ENCODE assay signal across 14 cellular contexts in genomic region chr1:69120828-69121227, GRCh38.
DNase-seq lines count a peak whose midpoint lies in the region; TF ChIP-seq lines count a peak whose summit lies in the region.
"Had no signal": no experiment of that assay in that cellular context is flagged by ENCODE, and none has a peak within 500 bp of the region (broad histone marks: within the 10 kb centered on the region; RNA-seq: fewer than 3 reads in every experiment).

No MANE protein-coding gene starts in this region.

- H3K36me3 ChIP-seq in ES-I3 (ENCODE audit: insufficient read depth, low read length): no peaks in the 10 kb centered on the region
- H3K36me3 ChIP-seq in HUES6 (ENCODE audit: control insufficient read depth, insufficient read depth, low read length): no peaks in the 10 kb centered on the region
- no peaks in the 10 kb centered on the region for H3K36me3 ChIP-seq in testis (ENCODE audit: low read depth, missing control alignments)
- H3K36me3 ChIP-seq: BE2C, HAP-1 had no signal

- H3K4me1 ChIP-seq in ES-I3 (ENCODE audit: insufficient read depth, low read length): peaks cover 5% of the 10 kb centered on the region; the same call in 1 of the 2 replicates
- peaks cover 8% of the 10 kb centered on the region; the same call in 1 of the 2 replicates for H3K4me1 ChIP-seq in HUES6 (ENCODE audit: control insufficient read depth, insufficient read depth, low read length)
- H3K4me1 ChIP-seq in testis: no peaks in the 10 kb centered on the region
- H3K4me1 ChIP-seq: BE2C, HAP-1 had no signal

- H3K4me3 ChIP-seq in HUES6 (ENCODE audit: low read depth, low read length) (peak overlapping the region; percentile 48; the same call in 1 of the 2 replicates), testis (no peak overlapping the region)
- H3K4me3 ChIP-seq: HAP-1 had no signal

- no peaks in the 10 kb centered on the region for H3K27me3 ChIP-seq in HUES6 (ENCODE audit: control insufficient read depth, insufficient read depth, low read length)
- H3K27me3 ChIP-seq in testis: no peaks in the 10 kb centered on the region
- H3K27me3 ChIP-seq: BE2C had no signal

- 71 to 73% methylated on average over 3 of the region's 3 CpGs for WGBS in testis, 2 donors

- H3K9me3 ChIP-seq in ES-I3 (ENCODE audit: control insufficient read depth, insufficient read depth, low read length) (no peaks in the 10 kb centered on the region), HUES6 (ENCODE audit: control insufficient read depth, insufficient read depth, low read depth, low read length) (no peaks in the 10 kb centered on the region), testis (no peaks in the 10 kb centered on the region)
- H3K9me3 ChIP-seq: BE2C, HAP-1 had no signal

- TF ChIP-seq POLR2A in testis (IDR thresholded peaks at IDR 0.05): no peak

- peak overlapping the region; percentile 48; the same call in 1 of the 2 replicates for H3K9ac ChIP-seq in ES-I3 (ENCODE audit: low read depth, low read length)
- no peak overlapping the region for H3K9ac ChIP-seq in HUES6 (ENCODE audit: low read length)

- peak; percentile 41 for DNase-seq in medulla oblongata (ENCODE audit: extremely low spot score)
- DNase-seq in testis: peak; percentile 28
- DNase-seq in NCI-H128 (lab: John Stamatoyannopoulos, UW; ENCODE audit: unreplicated experiment): no peak
- no peak for DNase-seq in NCI-H226
- no peak for DNase-seq in GM19238 (ENCODE audit: insufficient read length, low spot score)
- DNase-seq: BE2C; CD4-positive, alpha-beta memory T cell; DMS79; GDM1; HFFc6 had no signal

- H3K27ac ChIP-seq in HUES6 (ENCODE audit: low read depth, low read length) (no peak overlapping the region), testis (no peak overlapping the region)
- H3K27ac ChIP-seq: C4-2B had no signal

- intact Hi-C loops in testis (cut with DNase I; ENCODE audit: low total_unique reads): no loop called here

- TF ChIP-seq CTCF in testis (IDR thresholded peaks at IDR 0.05): no peak

Comparison
In these comparisons a context has a peak if more than half of its experiments do, and no peak if none do; other contexts are left out.
1. DNase-seq: peak in medulla oblongata (single experiment) and testis (single experiment); none in NCI-H128 (single experiment), NCI-H226 (single experiment) and GM19238 (single experiment).